1 cellular context compared by ENCODE assay signal in genomic region chr22:21673534-21674321, GRCh38.
TF ChIP-seq lines count a peak whose summit lies in the region.

No MANE protein-coding gene starts in this region.

TF ChIP-seq in K562, 482 proteins besides CTCF, POLR2A, EP300 and RAD21 (continued from another document):
- TF ChIP-seq PRDM10 (IDR thresholded peaks at IDR 0.05; ENCODE audit: partially characterized antibody) (no peak), KHSRP (IDR thresholded peaks at IDR 0.05) (no peak), ZBTB34 (CRISPR knock-in tag; IDR thresholded peaks at IDR 0.05) (no peak), ZBTB49 (CRISPR knock-in tag; IDR thresholded peaks at IDR 0.05; ENCODE audit: borderline replicate concordance) (no peak), LEF1 (IDR thresholded peaks at IDR 0.05) (no peak), RUNX1 (IDR thresholded peaks at IDR 0.05; ENCODE audit: low read depth) (no peak), GATAD2A (IDR thresholded peaks at IDR 0.05) (no peak), GTF2B (IDR thresholded peaks at IDR 0.05; ENCODE audit: extremely low read depth, insufficient read length) (no peak), ZNF121 (CRISPR knock-in tag; conservative IDR thresholded peaks at IDR 0.05) (no peak), LCOR (CRISPR knock-in tag; IDR thresholded peaks at IDR 0.05) (no peak), THAP12 (CRISPR knock-in tag; IDR thresholded peaks at IDR 0.05) (0 out of 2 replicates have a peak, but pooled peaks have one; percentile 21), ZNF23 (CRISPR knock-in tag; IDR thresholded peaks at IDR 0.05) (no peak), HMGXB4 (CRISPR knock-in tag; IDR thresholded peaks at IDR 0.05) (0 out of 2 replicates have a peak, but pooled peaks have one; percentile 11), RNF2 (IDR thresholded peaks at IDR 0.05) (no peak), CHCHD3 (CRISPR knock-in tag; IDR thresholded peaks at IDR 0.05) (0 out of 2 replicates have a peak, but pooled peaks have one; percentile 15), ADNP (tag; IDR thresholded peaks at IDR 0.05) (no peak), TAL1 (IDR thresholded peaks at IDR 0.05) (no peak), TSHZ1 (CRISPR knock-in tag; IDR thresholded peaks at IDR 0.05) (no peak), MTF1 (CRISPR knock-in tag; IDR thresholded peaks at IDR 0.05; ENCODE audit: borderline replicate concordance) (no peak), ZNF174 (CRISPR knock-in tag; IDR thresholded peaks at IDR 0.05) (no peak), NR4A1 (CRISPR knock-in tag; IDR thresholded peaks at IDR 0.05) (0 out of 2 replicates have a peak, but pooled peaks have one; percentile 37), NR4A1 (tag; IDR thresholded peaks at IDR 0.05) (no peak), E2F1 (CRISPR knock-in tag; IDR thresholded peaks at IDR 0.05) (peak; percentile 18; the same call in 1 of the 2 replicates), ZFP36 (IDR thresholded peaks at IDR 0.05; ENCODE audit: low read depth, low read length, partially characterized antibody) (no peak), CBFA2T2 (conservative IDR thresholded peaks at IDR 0.05) (no peak), MLX (CRISPR knock-in tag; conservative IDR thresholded peaks at IDR 0.05) (no peak; a peak in 1 of 4 replicates), SIX5 (IDR thresholded peaks at IDR 0.05; ENCODE audit: borderline replicate concordance in 1 of 2, insufficient read depth in 1 of 2, low read depth in 1 of 2, low read length in 2 of 2) (no peak), ZNF175 (CRISPR knock-in tag; IDR thresholded peaks at IDR 0.05; ENCODE audit: low read depth) (no peak), TAF1 (IDR thresholded peaks at IDR 0.05; ENCODE audit: control insufficient read depth, extremely low read depth, insufficient read depth, low read length, severe bottlenecking) (no peak)
